ENCODE assay signal across 12 cellular contexts in genomic region chr7:150568714-150569113, GRCh38. TPM values are rescaled to one million over a fixed set of nuclear protein-coding genes. Genes with fewer than 3 reads are reported as not detected.
DNase-seq lines count a peak whose midpoint lies in the region; ATAC-seq and TF ChIP-seq lines count a peak whose summit lies in the region.
"Had no signal": no experiment of that assay in that cellular context is flagged by ENCODE, and none has a peak within 500 bp of the region (broad histone marks: within the 10 kb centered on the region; RNA-seq: fewer than 3 reads in every experiment).

No MANE protein-coding gene starts in this region.

- DNase-seq in activated T-cell treated with anti-CD3 and anti-CD28 coated beads, Interleukin-2, amount 50 U/mL, for 1 hour = peak; percentile 47
- DNase-seq in activated T-cell treated with anti-CD3 and anti-CD28 coated beads for 4 hours (no peak), colonic mucosa (no peak), tibial nerve (ENCODE audit: low spot score in 2 of 2) (no peak), hepatocyte (ENCODE audit: low spot score) (no peak), SJCRH30 (no peak)
- DNase-seq: NCI-H187 treated with DMSO at 0.1 percent for 48 hours, nephron progenitor cell, PC-3 had no signal

- H3K9me3 ChIP-seq in colonic mucosa (no peaks in the 10 kb centered on the region), mucosa of stomach (ENCODE audit: control insufficient read depth, low read length) (no peaks in the 10 kb centered on the region), tibial nerve (peaks cover 0 to 5% (median 0%) of the 10 kb centered on the region in 4 donors), hepatocyte (ENCODE audit: low read depth) (no peaks in the 10 kb centered on the region), SJCRH30 (replicated peaks) (no peaks in the 10 kb centered on the region)

- H3K27ac ChIP-seq in colonic mucosa = peak overlapping the region; percentile 54
- H3K27ac ChIP-seq in tibial nerve = peak overlapping the region in 3 of 4 donors; percentile 43 to 76 (median 64)
- no peak overlapping the region for H3K27ac ChIP-seq in hepatocyte
- H3K27ac ChIP-seq in SJCRH30 = no peak overlapping the region

- no peaks in the 10 kb centered on the region for H3K9me2 ChIP-seq in hepatocyte (replicated peaks; ENCODE audit: insufficient read depth)

- no peaks in the 10 kb centered on the region for H4K20me1 ChIP-seq in hepatocyte (ENCODE audit: insufficient read depth, poor library complexity, severe bottlenecking)

- no peaks in the 10 kb centered on the region for H3K4me1 ChIP-seq in colonic mucosa
- H3K4me1 ChIP-seq in mucosa of stomach (ENCODE audit: control insufficient read depth, insufficient read depth, low read length) = no peaks in the 10 kb centered on the region
- no peaks in the 10 kb centered on the region for H3K4me1 ChIP-seq in tibial nerve
- H3K4me1 ChIP-seq in hepatocyte (ENCODE audit: insufficient read depth) = no peaks in the 10 kb centered on the region
- H3K4me1 ChIP-seq in SJCRH30 = no peaks in the 10 kb centered on the region

- TF ChIP-seq CTCF in colonic mucosa (IDR thresholded peaks at IDR 0.05) (no peak), tibial nerve (IDR thresholded peaks at IDR 0.05) (no peak), hepatocyte (IDR thresholded peaks at IDR 0.05; ENCODE audit: poor library complexity) (no peak)

- no peak overlapping the region for H2AFZ ChIP-seq in hepatocyte

- 71 to 77% methylated on average over 2 of the region's 2 CpGs for WGBS in tibial nerve, 2 donors
- WGBS in hepatocyte (ENCODE audit: low lambda C conversion rate, missing lambda C conversion rate) = 65% methylated on average over 2 of the region's 2 CpGs

- H3K79me2 ChIP-seq in hepatocyte = no peaks in the 10 kb centered on the region

- no peak for TF ChIP-seq POLR2A in tibial nerve (IDR thresholded peaks at IDR 0.05)

- no peak overlapping the region for H3K9ac ChIP-seq in colonic mucosa (ENCODE audit: low read depth in 2 of 2, low read length in 2 of 2)
- peak overlapping the region; percentile 17 for H3K9ac ChIP-seq in mucosa of stomach (ENCODE audit: low read length)

- no peak for ATAC-seq in HG02571 (IDR thresholded peaks at IDR 0.05; ENCODE audit: unreplicated experiment)
- ATAC-seq: PC-3 had no signal

- H3K4me3 ChIP-seq in colonic mucosa = peak overlapping the region; percentile 27
- no peak overlapping the region for H3K4me3 ChIP-seq in mucosa of stomach (ENCODE audit: low read length)
- H3K4me3 ChIP-seq in tibial nerve = peak overlapping the region in 3 of 4 donors; percentile 28 to 50 (median 37)
- H3K4me3 ChIP-seq in hepatocyte = no peak overlapping the region
- no peak overlapping the region for H3K4me3 ChIP-seq in SJCRH30

- no peak for TF ChIP-seq EP300 in tibial nerve (IDR thresholded peaks at IDR 0.05)

- no peak overlapping the region for H3K4me2 ChIP-seq in hepatocyte

- intact Hi-C loops in colonic mucosa (cut with DNase I) = no loop called here

- no peaks in the 10 kb centered on the region for H3K27me3 ChIP-seq in colonic mucosa
- no peaks in the 10 kb centered on the region for H3K27me3 ChIP-seq in mucosa of stomach (ENCODE audit: control insufficient read depth, insufficient read depth, low read length)
- H3K27me3 ChIP-seq in tibial nerve = no peaks in the 10 kb centered on the region
- H3K27me3 ChIP-seq in hepatocyte = no peaks in the 10 kb centered on the region
- H3K27me3 ChIP-seq in SJCRH30 = peaks cover 2% of the 10 kb centered on the region; the same call in 1 of the 2 replicates

- no peaks in the 10 kb centered on the region for H3K36me3 ChIP-seq in colonic mucosa
- H3K36me3 ChIP-seq in mucosa of stomach (ENCODE audit: control insufficient read depth, insufficient read depth, low read length) = no peaks in the 10 kb centered on the region
- peaks cover 0 to 24% (median 0%) of the 10 kb centered on the region in 3 donors for H3K36me3 ChIP-seq in tibial nerve
- no peaks in the 10 kb centered on the region for H3K36me3 ChIP-seq in hepatocyte (replicated peaks; ENCODE audit: insufficient read depth, low read depth)
- H3K36me3 ChIP-seq in SJCRH30 = no peaks in the 10 kb centered on the region

RNA-seq across cellular contexts. Expression of gene GIMAP4, which starts 1.5 kb away (rescaled TPM):
- total RNA-seq in colonic mucosa (10 to 100 TPM in 1 of 2 donors, 1 to 10 TPM in 1; 6.6 to 12.7 TPM), tibial nerve (10 to 100 TPM; 19.5 to 44.1 (median 31.8) TPM), hepatocyte (0.63 and 1.8 TPM in 2 replicates)
- polyA plus RNA-seq in hepatocyte = not detected in 2 replicates
- total RNA-seq in SJCRH30 (2014; rRNA removed; shearing (Covaris generic)) = not detected in 2 replicates
- total RNA-seq: A673, PC-3 had no signal

RNA-seq across cellular contexts. Expression of gene GIMAP7, which starts 54.0 kb away (rescaled TPM):
- 1 to 10 TPM; 4.8 to 5.6 TPM for total RNA-seq in colonic mucosa
- total RNA-seq in tibial nerve = 10 to 100 TPM; 18.8 to 25.7 (median 23.6) TPM
- total RNA-seq in hepatocyte = 0.12 and 0.33 TPM in 2 replicates
- 0.19 and 0.28 TPM in 2 replicates for polyA plus RNA-seq in hepatocyte
- total RNA-seq in SJCRH30 (2014; rRNA removed; shearing (Covaris generic)) = not detected in 2 replicates
- total RNA-seq: A673, PC-3 had no signal

Comparison
In these comparisons a context has a peak if more than half of its experiments do, and no peak if none do; other contexts are left out.
1. H3K27ac ChIP-seq: peak in colonic mucosa (single experiment) and tibial nerve (3 of 4); none in hepatocyte (single experiment) and SJCRH30 (single experiment).
2. H3K4me3 ChIP-seq: peak in colonic mucosa (single experiment) and tibial nerve (3 of 4); none in mucosa of stomach (single experiment), hepatocyte (single experiment) and SJCRH30 (single experiment).